8 cellular contexts compared by ENCODE assay signal in the genomic region with DNA sequence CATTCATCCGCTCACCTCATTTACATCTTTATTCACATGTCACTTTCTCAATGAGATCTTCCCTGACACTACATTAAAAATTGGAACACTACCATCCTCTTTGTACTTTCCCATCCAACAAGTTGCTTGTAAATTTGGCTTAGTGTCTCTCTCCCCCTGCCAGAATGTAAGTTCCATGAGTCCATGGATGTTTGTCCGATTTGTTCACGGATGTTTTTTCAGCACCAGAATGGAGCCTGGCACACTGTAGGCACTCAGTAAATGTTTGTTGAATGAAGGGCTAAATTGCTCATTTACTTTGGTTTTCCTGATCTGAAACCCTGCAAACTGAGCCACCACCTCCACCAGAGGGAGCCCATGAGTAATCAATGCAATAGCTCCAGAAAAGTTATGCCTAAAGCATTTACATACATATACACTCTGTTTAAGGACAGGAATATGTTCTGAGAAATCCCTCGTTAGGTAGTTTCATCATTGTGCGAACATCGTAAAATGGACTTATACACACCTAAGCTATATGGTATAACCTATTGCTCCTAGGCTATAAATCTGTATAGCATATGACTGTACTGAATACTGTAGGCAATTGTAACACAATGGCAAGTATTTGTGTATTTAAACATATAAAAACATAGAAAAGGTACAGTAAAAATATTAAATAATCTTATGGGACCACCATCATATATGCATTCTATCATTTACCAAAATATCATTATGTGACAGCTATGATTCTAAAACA. TPM values are rescaled to one million over a fixed set of nuclear protein-coding genes. Genes with fewer than 3 reads are reported as not detected.
DNase-seq lines count a peak whose midpoint lies in the region; ATAC-seq, FAIRE-seq and TF ChIP-seq lines count a peak whose summit lies in the region.

No MANE protein-coding gene starts in this region.

- ATAC-seq in lung (ENCODE audit: insufficient read depth, low FRiP score) (no peak), GM18858 (IDR thresholded peaks at IDR 0.05; ENCODE audit: unreplicated experiment) (no peak)

- H2AFZ ChIP-seq in ACC112 (ENCODE audit: low read length, unreplicated experiment): peak overlapping the region; percentile 47

- H3K4me1 ChIP-seq in ACC112 (ENCODE audit: control insufficient read depth, insufficient read depth, low read length, unreplicated experiment) (peaks cover 9% of the 10 kb centered on the region), lung (ENCODE audit: control insufficient read depth in 2 of 2, insufficient read depth in 2 of 2, low read length in 2 of 2) (peaks cover 4 to 6% of the 10 kb centered on the region in 2 donors)

- peaks cover 21% of the 10 kb centered on the region for H3K79me2 ChIP-seq in ACC112 (ENCODE audit: control insufficient read depth, insufficient read depth, low read length, unreplicated experiment)

- H3K27ac ChIP-seq in ACC112 (ENCODE audit: low read depth, low read length) (no peak overlapping the region), cingulate gyrus (ENCODE audit: low read depth, low read length) (peak overlapping the region; percentile 44), lung (ENCODE audit: low read depth in 1 of 2, low read length in 1 of 2) (peak overlapping the region in 1 of 2 donors; percentile 14)

- no peaks in the 10 kb centered on the region for H3K9me3 ChIP-seq in lung (ENCODE audit: control insufficient read depth in 2 of 2, insufficient read depth in 1 of 2, low read length in 1 of 2)

- WGBS in lung, 2 donors: 31 to 34% methylated on average over 6 of the region's 6 CpGs

- H3K27me3 ChIP-seq in ACC112 (ENCODE audit: insufficient read depth, low read length) (no peaks in the 10 kb centered on the region), lung (ENCODE audit: control insufficient read depth, insufficient read depth) (no peaks in the 10 kb centered on the region)

- DNase-seq in GM19239 (ENCODE audit: insufficient read length, low spot score) (no peak), NCI-H526 (lab: John Stamatoyannopoulos, UW) (peak; percentile 12 to 75), lung (ENCODE audit: low spot score) (peak; percentile 79)
- peak; percentile 87 for DNase-seq in activated CD4-positive, alpha-beta T cell treated with anti-CD3 and anti-CD28 coated beads for 48 hours
- DNase-seq in stimulated activated CD8-positive, alpha-beta memory T cell treated with anti-CD3 and anti-CD28 coated beads, Interleukin-15, amount 100 ng/mL, for 48 hours (ENCODE audit: low read depth in 2 of 2): peak; percentile 48 to 59

- H3K4me3 ChIP-seq in ACC112 (ENCODE audit: low read depth, low read length) (no peak overlapping the region), lung (no peak overlapping the region)

- FAIRE-seq in GM19239 (lab: Jason Lieb, UNC): peak; percentile 81

- H3K36me3 ChIP-seq in ACC112 (ENCODE audit: insufficient read depth, low read length): no peaks in the 10 kb centered on the region
- H3K36me3 ChIP-seq in lung (ENCODE audit: control insufficient read depth in 2 of 2, insufficient read depth in 2 of 2, low read length in 2 of 2): no peaks in the 10 kb centered on the region

- TF ChIP-seq CTCF in lung (IDR thresholded peaks at IDR 0.05; ENCODE audit: control extremely low read depth, extremely low read depth): peak; percentile 83

RNA-seq across cellular contexts. Expression of gene EYA3, which starts 2.8 kb away (rescaled TPM):
- total RNA-seq in lung: 10 to 100 TPM; 19.7 to 21.8 TPM
- polyA plus RNA-seq in lung: 1 to 10 TPM; 6.3 to 7.0 TPM
